36 cellular contexts compared by ENCODE assay signal in the genomic region with DNA sequence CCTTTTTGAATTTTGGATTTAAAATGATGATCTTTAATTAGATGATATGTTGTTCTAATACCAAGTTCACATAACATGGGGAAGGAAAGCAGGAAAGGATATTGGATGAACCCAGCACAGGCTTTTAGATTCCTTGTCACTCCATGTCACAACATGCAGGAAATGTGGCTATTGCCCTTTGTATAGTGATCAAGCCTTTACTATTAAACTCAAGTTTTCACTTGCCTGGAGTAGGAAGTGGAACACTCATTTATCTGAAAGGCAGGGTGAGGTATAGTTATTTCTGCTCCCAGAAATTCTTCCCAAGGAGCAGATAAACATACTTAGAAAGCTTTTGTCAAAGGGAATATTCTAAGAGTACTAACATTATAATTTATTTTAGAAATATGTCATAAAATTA.
"Had no signal": no experiment of that assay in that cellular context is flagged by ENCODE, and none has a peak within 500 bp of the region (broad histone marks: within the 10 kb centered on the region; RNA-seq: fewer than 3 reads in every experiment).

No MANE protein-coding gene starts in this region.

- H3K27me3 Mint-ChIP-seq: central memory CD8-positive, alpha-beta T cell had no signal

- H3K9me3 ChIP-seq: Peyer's patch had no signal

- DNase-seq: activated B cell treated with CpG ODN at 0.5 μM for 24 hours; activated CD4-positive, alpha-beta memory T cell treated with anti-CD3 and anti-CD28 coated beads, Interleukin-2, amount 10 ng/mL, durations not matched to agents 7 days and 5 days; activated CD4-positive, alpha-beta T cell treated with anti-CD3 and anti-CD28 coated beads for 4 hours; activated CD4-positive, CD25-positive, alpha-beta regulatory T cell treated with anti-CD3 and anti-CD28 coated beads, Interleukin-2, amount 50 U/mL, for 72 hours; activated CD8-positive, alpha-beta memory T cell treated with anti-CD3 and anti-CD28 coated beads for 24 hours; activated CD8-positive, alpha-beta memory T cell treated with anti-CD3 and anti-CD28 coated beads, Interleukin-2, amount 10 ng/mL, durations not matched to agents 7 days and 5 days; activated CD8-positive, alpha-beta memory T cell treated with anti-CD3 and anti-CD28 coated beads, Interleukin-2, amount 50 U/mL, for 48 hours; activated effector memory CD4-positive, alpha-beta T cell treated with Interleukin-2 at 50 U/mL for 16 hours; activated naive CD4-positive, alpha-beta T cell treated with anti-CD3 and anti-CD28 coated beads, Interleukin-2, amount 10 ng/mL, durations not matched to agents 7 days and 5 days; activated naive CD8-positive, alpha-beta T cell treated with anti-CD3 and anti-CD28 coated beads, Interleukin-2, amount 50 U/mL, for 24 hours; activated T-cell treated with anti-CD3 and anti-CD28 coated beads, Interleukin-2, amount 50 U/mL, for 48 hours; anterior cingulate cortex; Kasumi-1; KG1; MM.1S; MV-4-11; NCI-H1092; NCI-H146; NCI-H187; NCI-H2029 treated with DMSO at 0.1 percent for 48 hours; NCI-H2107; NCI-H2171; NCI-H510A treated with DMSO at 0.1 percent for 48 hours; PC-3; Peyer's patch; Right ventricle myocardium superior; RPMI8226; SW 1271; T-helper 1 cell; T-helper 2 cell; T-helper 9 cell had no signal

- H3K4me1 ChIP-seq: Peyer's patch had no signal

- H3K27ac Mint-ChIP-seq: activated B cell treated with CpG ODN at 0.5 μM for 24 hours; activated CD4-positive, alpha-beta memory T cell treated with anti-CD3 and anti-CD28 coated beads, Interleukin-2, amount 10 ng/mL, durations not matched to agents 7 days and 5 days; activated CD8-positive, alpha-beta memory T cell treated with anti-CD3 and anti-CD28 coated beads, Interleukin-2, amount 10 ng/mL, durations not matched to agents 7 days and 5 days; activated naive CD4-positive, alpha-beta T cell treated with anti-CD3 and anti-CD28 coated beads, Interleukin-2, amount 10 ng/mL, durations not matched to agents 7 days and 5 days; activated naive CD8-positive, alpha-beta T cell; activated naive CD8-positive, alpha-beta T cell treated with anti-CD3 and anti-CD28 coated beads, Interleukin-2, amount 50 U/mL, for 24 hours; brain had no signal

- H3K27ac ChIP-seq: cardiac muscle cell, Peyer's patch, VCaP had no signal

- H3K4me1 Mint-ChIP-seq: activated B cell treated with CpG ODN at 0.5 μM for 24 hours; activated CD4-positive, alpha-beta memory T cell treated with anti-CD3 and anti-CD28 coated beads, Interleukin-2, amount 10 ng/mL, durations not matched to agents 7 days and 5 days; activated CD8-positive, alpha-beta memory T cell treated with anti-CD3 and anti-CD28 coated beads, Interleukin-2, amount 10 ng/mL, durations not matched to agents 7 days and 5 days; activated naive CD4-positive, alpha-beta T cell treated with anti-CD3 and anti-CD28 coated beads, Interleukin-2, amount 10 ng/mL, durations not matched to agents 7 days and 5 days; activated naive CD8-positive, alpha-beta T cell treated with anti-CD3 and anti-CD28 coated beads, Interleukin-2, amount 50 U/mL, for 24 hours; brain; central memory CD8-positive, alpha-beta T cell had no signal

- H3K4me3 ChIP-seq: cardiac muscle cell, Peyer's patch had no signal

- H3K4me3 Mint-ChIP-seq: activated B cell treated with CpG ODN at 0.5 μM for 24 hours; activated CD4-positive, alpha-beta memory T cell treated with anti-CD3 and anti-CD28 coated beads, Interleukin-2, amount 10 ng/mL, durations not matched to agents 7 days and 5 days; activated CD8-positive, alpha-beta memory T cell treated with anti-CD3 and anti-CD28 coated beads, Interleukin-2, amount 10 ng/mL, durations not matched to agents 7 days and 5 days; activated naive CD4-positive, alpha-beta T cell treated with anti-CD3 and anti-CD28 coated beads, Interleukin-2, amount 10 ng/mL, durations not matched to agents 7 days and 5 days; activated naive CD8-positive, alpha-beta T cell; activated naive CD8-positive, alpha-beta T cell treated with anti-CD3 and anti-CD28 coated beads, Interleukin-2, amount 50 U/mL, for 24 hours; brain; central memory CD8-positive, alpha-beta T cell had no signal

- H3K36me3 ChIP-seq: cardiac muscle cell, Peyer's patch had no signal

- H3K9me3 Mint-ChIP-seq: activated B cell treated with CpG ODN at 0.5 μM for 24 hours; activated CD4-positive, alpha-beta memory T cell treated with anti-CD3 and anti-CD28 coated beads, Interleukin-2, amount 10 ng/mL, durations not matched to agents 7 days and 5 days; activated naive CD4-positive, alpha-beta T cell treated with anti-CD3 and anti-CD28 coated beads, Interleukin-2, amount 10 ng/mL, durations not matched to agents 7 days and 5 days; activated naive CD8-positive, alpha-beta T cell treated with anti-CD3 and anti-CD28 coated beads, Interleukin-2, amount 50 U/mL, for 24 hours; brain; central memory CD8-positive, alpha-beta T cell had no signal

- H3K36me3 Mint-ChIP-seq: activated CD8-positive, alpha-beta memory T cell treated with anti-CD3 and anti-CD28 coated beads, Interleukin-2, amount 10 ng/mL, durations not matched to agents 7 days and 5 days; activated naive CD4-positive, alpha-beta T cell treated with anti-CD3 and anti-CD28 coated beads, Interleukin-2, amount 10 ng/mL, durations not matched to agents 7 days and 5 days; brain had no signal

- H3K27me3 ChIP-seq: cardiac muscle cell, Peyer's patch had no signal

- ATAC-seq: activated CD8-positive, alpha-beta memory T cell treated with anti-CD3 and anti-CD28 coated beads, Interleukin-2, amount 10 ng/mL, durations not matched to agents 7 days and 5 days; activated naive CD8-positive, alpha-beta T cell treated with anti-CD3 and anti-CD28 coated beads, Interleukin-2, amount 50 U/mL, for 24 hours; PC-3 had no signal
